Comparison of ENCODE assay signal across 14 cellular contexts in genomic region chr6:37452522-37452921, GRCh38. TPM values are rescaled to one million over a fixed set of nuclear protein-coding genes. Genes with fewer than 3 reads are reported as not detected.
A peak's percentile ranks its signal among the peaks of the same experiment; 100 is the strongest.
DNase-seq lines count a peak whose midpoint lies in the region; ATAC-seq, FAIRE-seq and TF ChIP-seq lines count a peak whose summit lies in the region.
"Had no signal": no experiment of that assay in that cellular context is flagged by ENCODE, and none has a peak within 500 bp of the region (broad histone marks: within the 10 kb centered on the region; RNA-seq: fewer than 3 reads in every experiment).

No MANE protein-coding gene starts in this region.

- in situ Hi-C loops in HepG2 (cut with HindIII; ENCODE audit: extremely low pct_ligation_motif_present, low pct_unique_long_range_greater_than_20kb): no loop called here

- H4K20me1 ChIP-seq in HepG2 (ENCODE audit: insufficient read depth, low read length): no peaks in the 10 kb centered on the region

- FAIRE-seq in HepG2 (lab: Jason Lieb, UNC): no peak

- POLR2A ChIA-PET in HepG2 (lab: Yijun Ruan, JAX): no interaction called here

- TF ChIP-seq POLR2A in HepG2 (IDR thresholded peaks at IDR 0.05; ENCODE audit: insufficient read depth in 1 of 2, low read depth in 2 of 2, low read length in 2 of 2): no peak
- TF ChIP-seq POLR2A in heart left ventricle (IDR thresholded peaks at IDR 0.05): no peak

- peaks cover 25% of the 10 kb centered on the region for H3K4me1 Mint-ChIP-seq in activated T-cell treated with anti-CD3 and anti-CD28 coated beads, Interleukin-2, amount 50 U/mL, for 24 hours (ENCODE audit: low read depth)
- peaks cover 4% of the 10 kb centered on the region for H3K4me1 Mint-ChIP-seq in activated T-cell treated with anti-CD3 and anti-CD28 coated beads, Interleukin-2, amount 50 U/mL, for 4 hours (ENCODE audit: low read depth)

- TF ChIP-seq CTCF in HepG2 (CRISPR knock-in tag; IDR thresholded peaks at IDR 0.05) (no peak), heart left ventricle (IDR thresholded peaks at IDR 0.05) (no peak)

- TF ChIP-seq EP300 in HepG2 (IDR thresholded peaks at IDR 0.05; ENCODE audit: low read depth in 2 of 2, low read length in 2 of 2) (no peak), HepG2 (CRISPR knock-in tag; IDR thresholded peaks at IDR 0.05; ENCODE audit: borderline replicate concordance) (no peak)

- no peak overlapping the region for H2AFZ ChIP-seq in HepG2 (ENCODE audit: low read length)

- H3K4me3 ChIP-seq in HepG2 (replicated peaks in 1 of 3; ENCODE audit: insufficient read depth in 1 of 3, low read depth in 2 of 3, low read length in 3 of 3) (no peak overlapping the region), stomach smooth muscle (ENCODE audit: low read length in 2 of 2) (no peak overlapping the region), heart left ventricle (no peak overlapping the region)

- WGBS in HepG2 (ENCODE audit: low lambda C conversion rate): 80% methylated on average over 3 of the region's 3 CpGs
- 95 to 97% (median 96%) methylated on average over 3 of the region's 3 CpGs for WGBS in heart left ventricle, 4 donors

- H3K4me3 Mint-ChIP-seq in activated T-cell treated with anti-CD3 and anti-CD28 coated beads, Interleukin-2, amount 50 U/mL, for 24 hours: no peak overlapping the region
- no peak overlapping the region for H3K4me3 Mint-ChIP-seq in activated T-cell treated with anti-CD3 and anti-CD28 coated beads, Interleukin-2, amount 50 U/mL, for 4 hours
- H3K4me3 Mint-ChIP-seq: CD4-positive, CD25-positive, alpha-beta regulatory T cell; IgD-negative memory B cell had no signal

- no peak for DNase-seq in activated T-cell treated with anti-CD3 and anti-CD28 coated beads, Interleukin-2, amount 50 U/mL, for 24 hours
- no peak for DNase-seq in activated T-cell treated with anti-CD3 and anti-CD28 coated beads, Interleukin-2, amount 50 U/mL, for 4 hours
- DNase-seq in NCI-H82 (lab: John Stamatoyannopoulos, UW) (peak; percentile 79), HepG2 (ENCODE audit: low spot score) (no peak), SKM-1 (lab: John Stamatoyannopoulos, UW; ENCODE audit: unreplicated experiment) (no peak), heart left ventricle (no peak)
- DNase-seq: ACHN; Calu3; CD4-positive, CD25-positive, alpha-beta regulatory T cell; HCEC 1CT; NCI-H2029 had no signal

- H3K79me2 ChIP-seq in HepG2 (ENCODE audit: insufficient read depth, low read length): no peaks in the 10 kb centered on the region

- H3K36me3 ChIP-seq in HepG2 (replicated peaks in 1 of 2; ENCODE audit: control insufficient read depth in 1 of 2, insufficient read depth in 2 of 2, low read length in 2 of 2) (peaks cover 30 to 91% of the 10 kb centered on the region in 2 experiments), stomach smooth muscle (ENCODE audit: control insufficient read depth in 2 of 2, insufficient read depth in 2 of 2, low read length in 2 of 2) (peaks cover 12 to 28% of the 10 kb centered on the region in 2 donors), heart left ventricle (peaks cover 0 to 99% (median 98%) of the 10 kb centered on the region in 9 donors)

- peaks cover 95% of the 10 kb centered on the region for H3K36me3 Mint-ChIP-seq in activated T-cell treated with anti-CD3 and anti-CD28 coated beads, Interleukin-2, amount 50 U/mL, for 24 hours (ENCODE audit: low read depth)
- peaks cover 55% of the 10 kb centered on the region for H3K36me3 Mint-ChIP-seq in activated T-cell treated with anti-CD3 and anti-CD28 coated beads, Interleukin-2, amount 50 U/mL, for 4 hours (ENCODE audit: insufficient read depth)

- no peak overlapping the region for H3K27ac ChIP-seq in HepG2 (ENCODE audit: extremely low read length, insufficient read depth, low read length)
- peak overlapping the region; percentile 1 for H3K27ac ChIP-seq in stomach smooth muscle (ENCODE audit: low read length)
- H3K27ac ChIP-seq in heart left ventricle: peak overlapping the region in 1 of 12 donors; percentile 58
- H3K27ac ChIP-seq: RWPE1 had no signal

- H3K9me3 Mint-ChIP-seq in activated T-cell treated with anti-CD3 and anti-CD28 coated beads, Interleukin-2, amount 50 U/mL, for 24 hours: no peaks in the 10 kb centered on the region
- no peaks in the 10 kb centered on the region for H3K9me3 Mint-ChIP-seq in activated T-cell treated with anti-CD3 and anti-CD28 coated beads, Interleukin-2, amount 50 U/mL, for 4 hours
- H3K9me3 Mint-ChIP-seq: CD4-positive, CD25-positive, alpha-beta regulatory T cell; IgD-negative memory B cell had no signal

- no peak for ATAC-seq in activated T-cell treated with anti-CD3 and anti-CD28 coated beads, Interleukin-2, amount 50 U/mL, for 4 hours
- ATAC-seq in HepG2 (peak; percentile 65), heart left ventricle (no peak)

- no peaks in the 10 kb centered on the region for H3K27me3 Mint-ChIP-seq in activated T-cell treated with anti-CD3 and anti-CD28 coated beads, Interleukin-2, amount 50 U/mL, for 24 hours
- no peaks in the 10 kb centered on the region for H3K27me3 Mint-ChIP-seq in activated T-cell treated with anti-CD3 and anti-CD28 coated beads, Interleukin-2, amount 50 U/mL, for 4 hours (ENCODE audit: low read depth)
- H3K27me3 Mint-ChIP-seq: CD4-positive, CD25-positive, alpha-beta regulatory T cell; IgD-negative memory B cell had no signal

- no peaks in the 10 kb centered on the region for H3K27me3 ChIP-seq in HepG2 (ENCODE audit: control insufficient read depth in 1 of 2, insufficient read depth in 2 of 2, low read length in 2 of 2)
- H3K27me3 ChIP-seq in stomach smooth muscle (ENCODE audit: control insufficient read depth in 1 of 2, insufficient read depth in 2 of 2, low read length in 2 of 2): no peaks in the 10 kb centered on the region
- no peaks in the 10 kb centered on the region for H3K27me3 ChIP-seq in heart left ventricle

- no peak for TF ChIP-seq RAD21 in HepG2 (CRISPR knock-in tag; IDR thresholded peaks at IDR 0.05)

- no peak overlapping the region for H3K4me2 ChIP-seq in HepG2 (ENCODE audit: low read depth, low read length)

- no TSS peak for BruUV-seq in HepG2 (replicated peaks; lab: Mats Ljungman, UMichigan)

- intact Hi-C loops in HepG2 (cut with micrococcal nuclease; ENCODE audit: unreplicated experiment) (no loop called here), heart left ventricle (cut with DNase I) (loop anchor here in 1 of 10 donors (10.0 kb wide), 1 partner anchor 68 kb away; no protein-coding TSS in a partner anchor)

- CTCF ChIA-PET in HepG2 (lab: Yijun Ruan, JAX; ENCODE audit: low intra/inter-chr PET ratio, low total read pairs): no interaction called here

- H3K9ac ChIP-seq in HepG2 (ENCODE audit: insufficient read depth, low read depth, low read length) (no peak overlapping the region), stomach smooth muscle (ENCODE audit: low read length in 2 of 2) (peak overlapping the region in 1 of 2 donors; percentile 5)

- H3K27ac Mint-ChIP-seq in activated T-cell treated with anti-CD3 and anti-CD28 coated beads, Interleukin-2, amount 50 U/mL, for 24 hours: peak overlapping the region; percentile 81
- H3K27ac Mint-ChIP-seq: IgD-negative memory B cell had no signal

- no peaks in the 10 kb centered on the region for H3K9me3 ChIP-seq in HepG2 (ENCODE audit: low read length)
- no peaks in the 10 kb centered on the region for H3K9me3 ChIP-seq in stomach smooth muscle (ENCODE audit: control insufficient read depth in 2 of 2, low read length in 2 of 2)
- no peaks in the 10 kb centered on the region for H3K9me3 ChIP-seq in heart left ventricle

- H3K4me1 ChIP-seq in HepG2 (ENCODE audit: insufficient read depth, low read length): 0 out of 2 replicates have a peak, but pooled peaks cover 6% of the 10 kb centered on the region
- peaks cover 43% of the 10 kb centered on the region for H3K4me1 ChIP-seq in stomach smooth muscle (ENCODE audit: control insufficient read depth, insufficient read depth, low read length)
- peaks cover 0 to 3% (median 0%) of the 10 kb centered on the region in 12 donors for H3K4me1 ChIP-seq in heart left ventricle

RNA-seq across cellular contexts. Expression of gene CMTR1, which starts 19.5 kb away (rescaled TPM):
- 10 to 100 TPM; 38.1 to 44.6 (median 41.0) TPM for total RNA-seq in activated T-cell treated with anti-CD3 and anti-CD28 coated beads, Interleukin-2, amount 50 U/mL, for 4 hours
- total RNA-seq in HepG2 (2016; rRNA removed; fragmentation: Illumina TruSeq; extraction: Trizol) (33.0 and 55.2 TPM in 2 replicates), heart left ventricle (10 to 100 TPM; 23.1 to 40.7 (median 31.9) TPM)
- 6.1 and 7.1 TPM in 2 replicates for total RNA-seq in HepG2 (2016; cell fraction: cytosol; rRNA removed; fragmentation: Illumina TruSeq; extraction: Trizol; ENCODE audit: low read depth)
- 31.4 and 54.4 TPM in 2 replicates for total RNA-seq in HepG2 (2016; cell fraction: insoluble cytoplasmic fraction; rRNA removed; fragmentation: Illumina TruSeq; extraction: Trizol)
- 9.3 and 11.2 TPM in 2 replicates for total RNA-seq in HepG2 (2016; cell fraction: membrane; rRNA removed; fragmentation: Illumina TruSeq; extraction: Trizol)
- 67.5 and 75.1 TPM in 2 replicates for total RNA-seq in HepG2 (2016; cell fraction: nucleus; rRNA removed; fragmentation: Illumina TruSeq; extraction: Trizol)
- polyA plus RNA-seq in HepG2 (2011; rRNA removed) (19.7 and 23.4 TPM in 2 replicates), heart left ventricle (10 to 100 TPM; 16.3 to 19.2 TPM)
- polyA plus RNA-seq in HepG2 (2011; cell fraction: cytosol; rRNA removed): 17.2 and 19.2 TPM in 2 replicates
- polyA plus RNA-seq in HepG2 (2011; cell fraction: nucleus; rRNA removed): 52.6 and 56.2 TPM in 2 replicates
- polyA plus RNA-seq in HepG2 (2012): 27.3 and 30.6 TPM in 2 replicates
- 1.9 and 2.5 TPM in 2 replicates for polyA plus RNA-seq in HepG2 (2016; cell fraction: cytosol; fragmentation: Illumina TruSeq; extraction: Trizol; ENCODE audit: low read depth)
- polyA plus RNA-seq in HepG2 (2016; cell fraction: insoluble cytoplasmic fraction; fragmentation: Illumina TruSeq; extraction: Trizol; ENCODE audit: low read depth): 21.8 TPM in 2 replicates
- polyA plus RNA-seq in HepG2 (2016; cell fraction: membrane; fragmentation: Illumina TruSeq; extraction: Trizol; ENCODE audit: low read depth): 3.2 and 4.4 TPM in 2 replicates
- 88.3 and 90.5 TPM in 2 replicates for polyA plus RNA-seq in HepG2 (2016; cell fraction: nucleus; fragmentation: Illumina TruSeq; extraction: Trizol; ENCODE audit: insufficient read depth, low read depth)
- 25.6 and 34.1 TPM in 2 replicates for polyA minus RNA-seq in HepG2 (2011; rRNA and poly(A)+ RNA removed; ENCODE audit: low replicate concordance)
- polyA minus RNA-seq in HepG2 (2011; cell fraction: cytosol; rRNA and poly(A)+ RNA removed): 13.1 and 16.2 TPM in 2 replicates
- 28.7 and 35.8 TPM in 2 replicates for polyA minus RNA-seq in HepG2 (2011; cell fraction: nucleus; rRNA and poly(A)+ RNA removed)

RNA-seq across cellular contexts. Expression of gene CCDC167, which starts 47.2 kb away (rescaled TPM):
- 10 to 100 TPM; 49.3 to 52.2 (median 52.2) TPM for total RNA-seq in activated T-cell treated with anti-CD3 and anti-CD28 coated beads, Interleukin-2, amount 50 U/mL, for 4 hours
- total RNA-seq in HepG2 (2016; rRNA removed; fragmentation: Illumina TruSeq; extraction: Trizol): 66.8 and 72.4 TPM in 2 replicates
- total RNA-seq in HepG2 (2016; cell fraction: cytosol; rRNA removed; fragmentation: Illumina TruSeq; extraction: Trizol; ENCODE audit: low read depth): 41.5 and 58.5 TPM in 2 replicates
- 69.4 and 83.1 TPM in 2 replicates for total RNA-seq in HepG2 (2016; cell fraction: insoluble cytoplasmic fraction; rRNA removed; fragmentation: Illumina TruSeq; extraction: Trizol)
- 47.6 and 63.2 TPM in 2 replicates for total RNA-seq in HepG2 (2016; cell fraction: membrane; rRNA removed; fragmentation: Illumina TruSeq; extraction: Trizol)
- 23.1 and 27.7 TPM in 2 replicates for total RNA-seq in HepG2 (2016; cell fraction: nucleus; rRNA removed; fragmentation: Illumina TruSeq; extraction: Trizol)
- polyA plus RNA-seq in HepG2 (2011; rRNA removed): 44.0 and 48.4 TPM in 2 replicates
- polyA plus RNA-seq in HepG2 (2011; cell fraction: cytosol; rRNA removed): 65.1 and 68.9 TPM in 2 replicates
- 24.4 and 25.2 TPM in 2 replicates for polyA plus RNA-seq in HepG2 (2011; cell fraction: nucleus; rRNA removed)
- polyA plus RNA-seq in HepG2 (2012): 27.5 and 30.7 TPM in 2 replicates
- 56.9 and 82.2 TPM in 2 replicates for polyA plus RNA-seq in HepG2 (2016; cell fraction: cytosol; fragmentation: Illumina TruSeq; extraction: Trizol; ENCODE audit: low read depth)
- 94.3 and 99.6 TPM in 2 replicates for polyA plus RNA-seq in HepG2 (2016; cell fraction: insoluble cytoplasmic fraction; fragmentation: Illumina TruSeq; extraction: Trizol; ENCODE audit: low read depth)
- 61.8 and 62.4 TPM in 2 replicates for polyA plus RNA-seq in HepG2 (2016; cell fraction: membrane; fragmentation: Illumina TruSeq; extraction: Trizol; ENCODE audit: low read depth)
- polyA plus RNA-seq in HepG2 (2016; cell fraction: nucleus; fragmentation: Illumina TruSeq; extraction: Trizol; ENCODE audit: insufficient read depth, low read depth): 51.1 and 54.5 TPM in 2 replicates
- polyA minus RNA-seq in HepG2 (2011; rRNA and poly(A)+ RNA removed; ENCODE audit: low replicate concordance): 14.3 and 18.2 TPM in 2 replicates
- polyA minus RNA-seq in HepG2 (2011; cell fraction: cytosol; rRNA and poly(A)+ RNA removed): 6.4 and 11.3 TPM in 2 replicates
- 6.3 and 11.4 TPM in 2 replicates for polyA minus RNA-seq in HepG2 (2011; cell fraction: nucleus; rRNA and poly(A)+ RNA removed)
- total RNA-seq in heart left ventricle: 10 to 100 TPM; 17.6 to 53.7 (median 25.2) TPM
- 10 to 100 TPM; 44.2 to 76.7 TPM for polyA plus RNA-seq in heart left ventricle
